1 cellular context compared by ENCODE assay signal in the genomic region with DNA sequence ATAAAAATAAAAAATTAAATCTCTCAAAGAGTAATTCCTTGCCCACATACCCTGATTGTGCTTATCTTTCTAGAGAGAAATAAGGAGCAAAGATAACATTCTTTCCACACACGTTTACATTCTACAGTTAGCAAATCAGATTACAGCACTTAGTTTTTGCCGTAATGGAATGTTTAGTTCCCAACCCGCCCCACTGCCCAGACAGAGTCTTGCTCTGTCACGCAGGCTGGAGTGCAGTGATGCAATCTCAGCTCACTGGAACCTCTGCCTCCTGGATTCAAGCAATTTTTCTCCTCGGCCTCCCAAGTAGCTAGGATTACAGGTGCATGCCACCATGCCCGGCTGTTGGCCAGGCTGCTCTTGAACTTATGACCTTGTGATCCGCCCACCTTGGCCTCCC.
TF ChIP-seq lines count a peak whose summit lies in the region.

No MANE protein-coding gene starts in this region.

TF ChIP-seq in HepG2, 621 proteins besides CTCF, POLR2A, EP300 and RAD21 (continued from another document):
- TF ChIP-seq CEBPG (CRISPR knock-in tag; IDR thresholded peaks at IDR 0.05), result peak; percentile 45
